In the genomic region with DNA sequence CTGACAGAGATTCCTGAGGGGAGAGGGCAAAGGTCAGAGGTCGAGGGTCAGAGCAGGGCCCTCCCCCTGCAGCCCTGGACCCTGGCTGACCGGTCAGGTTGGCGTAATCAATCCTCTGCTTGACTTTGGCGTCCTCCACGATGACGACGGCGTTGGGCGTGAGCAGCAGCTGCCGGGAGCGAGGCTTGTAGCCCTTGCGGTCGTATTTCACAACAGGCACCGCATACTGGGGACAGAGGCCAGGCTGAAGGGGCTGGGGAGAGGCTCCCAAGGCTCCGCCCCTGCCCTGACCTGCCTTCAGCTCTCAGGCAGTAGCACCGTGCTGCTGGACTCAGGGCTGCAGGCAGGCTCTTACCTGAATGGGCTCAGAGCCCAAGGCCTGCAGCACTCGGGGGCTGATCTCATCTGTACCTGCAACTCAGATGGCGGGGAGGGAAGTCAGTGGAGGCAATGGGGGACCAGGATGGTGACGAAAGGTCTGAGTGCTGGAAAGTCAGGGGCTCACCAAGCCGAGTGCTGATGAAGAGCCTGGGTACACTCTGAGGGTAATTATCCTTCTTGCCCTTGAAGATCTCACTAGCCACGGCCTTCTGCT, we compare ENCODE assay signal across 1 cellular context.
TF ChIP-seq lines count a peak whose summit lies in the region.

No MANE protein-coding gene starts in this region.

TF ChIP-seq in HepG2, 621 proteins besides CTCF, POLR2A, EP300 and RAD21 (continued from another document and continues in another):
- TF ChIP-seq, protein P1, sequence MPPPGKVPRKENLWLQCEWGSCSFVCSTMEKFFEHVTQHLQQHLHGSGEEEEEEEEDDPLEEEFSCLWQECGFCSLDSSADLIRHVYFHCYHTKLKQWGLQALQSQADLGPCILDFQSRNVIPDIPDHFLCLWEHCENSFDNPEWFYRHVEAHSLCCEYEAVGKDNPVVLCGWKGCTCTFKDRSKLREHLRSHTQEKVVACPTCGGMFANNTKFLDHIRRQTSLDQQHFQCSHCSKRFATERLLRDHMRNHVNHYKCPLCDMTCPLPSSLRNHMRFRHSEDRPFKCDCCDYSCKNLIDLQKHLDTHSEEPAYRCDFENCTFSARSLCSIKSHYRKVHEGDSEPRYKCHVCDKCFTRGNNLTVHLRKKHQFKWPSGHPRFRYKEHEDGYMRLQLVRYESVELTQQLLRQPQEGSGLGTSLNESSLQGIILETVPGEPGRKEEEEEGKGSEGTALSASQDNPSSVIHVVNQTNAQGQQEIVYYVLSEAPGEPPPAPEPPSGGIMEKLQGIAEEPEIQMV (CRISPR knock-in tag; IDR thresholded peaks at IDR 0.05; ENCODE audit: low read depth) = no peak; the same call in 1 of the 2 replicates
- TF ChIP-seq FOXM1 (CRISPR knock-in tag; IDR thresholded peaks at IDR 0.05) (no peak), ZNF501 (CRISPR knock-in tag; IDR thresholded peaks at IDR 0.05) (peak; percentile 61; the same call in 1 of the 2 replicates), SOX13 (IDR thresholded peaks at IDR 0.05) (no peak), SOX13 (CRISPR knock-in tag; conservative IDR thresholded peaks at IDR 0.05 in 1 of 2, IDR thresholded peaks at IDR 0.05 in 1 of 2) (peak in 1 of 2 experiments; percentile 59; a peak in 1 of 4 replicates), MAFK (conservative IDR thresholded peaks at IDR 0.05 in 1 of 2, IDR thresholded peaks at IDR 0.05 in 1 of 2; ENCODE audit: low read length in 2 of 2) (no peak), JUN (CRISPR knock-in tag; IDR thresholded peaks at IDR 0.05) (peak; percentile 53; the same call in 1 of the 2 replicates), GZF1 (CRISPR knock-in tag; IDR thresholded peaks at IDR 0.05) (peak; percentile 91), ZSCAN31 (CRISPR knock-in tag; IDR thresholded peaks at IDR 0.05; ENCODE audit: low read depth) (no peak), NRL (CRISPR knock-in tag; IDR thresholded peaks at IDR 0.05; ENCODE audit: borderline replicate concordance) (peak; percentile 62; the same call in 1 of the 2 replicates), SOX5 (CRISPR knock-in tag; IDR thresholded peaks at IDR 0.05; ENCODE audit: borderline replicate concordance) (peak; percentile 63), SMAD1 (CRISPR knock-in tag; IDR thresholded peaks at IDR 0.05; ENCODE audit: borderline replicate concordance, low read depth) (0 out of 2 replicates have a peak, but pooled peaks have one; percentile 65), SAP130 (CRISPR knock-in tag; IDR thresholded peaks at IDR 0.05; ENCODE audit: low read depth) (peak; percentile 89), ZNF547 (CRISPR knock-in tag; IDR thresholded peaks at IDR 0.05) (0 out of 2 replicates have a peak, but pooled peaks have one; percentile 45), SNRNP70 (IDR thresholded peaks at IDR 0.05; ENCODE audit: low read depth, low read length) (no peak), CREM (IDR thresholded peaks at IDR 0.05) (peak; percentile 67), CREM (CRISPR knock-in tag; IDR thresholded peaks at IDR 0.05) (no peak), ZNF367 (CRISPR knock-in tag; IDR thresholded peaks at IDR 0.05; ENCODE audit: borderline replicate concordance) (no peak), SNAI1 (CRISPR knock-in tag; IDR thresholded peaks at IDR 0.05; ENCODE audit: borderline replicate concordance) (no peak), FOXO1 (CRISPR knock-in tag; IDR thresholded peaks at IDR 0.05) (no peak; the same call in 1 of the 2 replicates), ZNF792 (CRISPR knock-in tag; IDR thresholded peaks at IDR 0.05) (peak; percentile 64; the same call in 1 of the 2 replicates), ARHGAP35 (CRISPR knock-in tag; IDR thresholded peaks at IDR 0.05; ENCODE audit: borderline replicate concordance) (0 out of 2 replicates have a peak, but pooled peaks have one; percentile 30), PPARG (CRISPR knock-in tag; conservative IDR thresholded peaks at IDR 0.05) (peak; percentile 46; the same call in 1 of the 2 replicates), RFX5 (IDR thresholded peaks at IDR 0.05; ENCODE audit: low read depth, low read length) (peak; percentile 39; the same call in 1 of the 2 replicates), ZNF720 (CRISPR knock-in tag; IDR thresholded peaks at IDR 0.05) (no peak), MED1 (CRISPR knock-in tag; IDR thresholded peaks at IDR 0.05) (peak; percentile 86), ZNF343 (CRISPR knock-in tag; IDR thresholded peaks at IDR 0.05) (no peak)
- TF ChIP-seq, protein P2, sequence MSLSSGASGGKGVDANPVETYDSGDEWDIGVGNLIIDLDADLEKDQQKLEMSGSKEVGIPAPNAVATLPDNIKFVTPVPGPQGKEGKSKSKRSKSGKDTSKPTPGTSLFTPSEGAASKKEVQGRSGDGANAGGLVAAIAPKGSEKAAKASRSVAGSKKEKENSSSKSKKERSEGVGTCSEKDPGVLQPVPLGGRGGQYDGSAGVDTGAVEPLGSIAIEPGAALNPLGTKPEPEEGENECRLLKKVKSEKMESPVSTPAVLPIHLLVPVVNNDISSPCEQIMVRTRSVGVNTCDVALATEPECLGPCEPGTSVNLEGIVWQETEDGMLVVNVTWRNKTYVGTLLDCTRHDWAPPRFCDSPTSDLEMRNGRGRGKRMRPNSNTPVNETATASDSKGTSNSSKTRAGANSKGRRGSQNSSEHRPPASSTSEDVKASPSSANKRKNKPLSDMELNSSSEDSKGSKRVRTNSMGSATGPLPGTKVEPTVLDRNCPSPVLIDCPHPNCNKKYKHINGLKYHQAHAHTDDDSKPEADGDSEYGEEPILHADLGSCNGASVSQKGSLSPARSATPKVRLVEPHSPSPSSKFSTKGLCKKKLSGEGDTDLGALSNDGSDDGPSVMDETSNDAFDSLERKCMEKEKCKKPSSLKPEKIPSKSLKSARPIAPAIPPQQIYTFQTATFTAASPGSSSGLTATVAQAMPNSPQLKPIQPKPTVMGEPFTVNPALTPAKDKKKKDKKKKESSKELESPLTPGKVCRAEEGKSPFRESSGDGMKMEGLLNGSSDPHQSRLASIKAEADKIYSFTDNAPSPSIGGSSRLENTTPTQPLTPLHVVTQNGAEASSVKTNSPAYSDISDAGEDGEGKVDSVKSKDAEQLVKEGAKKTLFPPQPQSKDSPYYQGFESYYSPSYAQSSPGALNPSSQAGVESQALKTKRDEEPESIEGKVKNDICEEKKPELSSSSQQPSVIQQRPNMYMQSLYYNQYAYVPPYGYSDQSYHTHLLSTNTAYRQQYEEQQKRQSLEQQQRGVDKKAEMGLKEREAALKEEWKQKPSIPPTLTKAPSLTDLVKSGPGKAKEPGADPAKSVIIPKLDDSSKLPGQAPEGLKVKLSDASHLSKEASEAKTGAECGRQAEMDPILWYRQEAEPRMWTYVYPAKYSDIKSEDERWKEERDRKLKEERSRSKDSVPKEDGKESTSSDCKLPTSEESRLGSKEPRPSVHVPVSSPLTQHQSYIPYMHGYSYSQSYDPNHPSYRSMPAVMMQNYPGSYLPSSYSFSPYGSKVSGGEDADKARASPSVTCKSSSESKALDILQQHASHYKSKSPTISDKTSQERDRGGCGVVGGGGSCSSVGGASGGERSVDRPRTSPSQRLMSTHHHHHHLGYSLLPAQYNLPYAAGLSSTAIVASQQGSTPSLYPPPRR (CRISPR knock-in tag; IDR thresholded peaks at IDR 0.05; ENCODE audit: borderline replicate concordance) = peak; percentile 75
- TF ChIP-seq, protein P3, sequence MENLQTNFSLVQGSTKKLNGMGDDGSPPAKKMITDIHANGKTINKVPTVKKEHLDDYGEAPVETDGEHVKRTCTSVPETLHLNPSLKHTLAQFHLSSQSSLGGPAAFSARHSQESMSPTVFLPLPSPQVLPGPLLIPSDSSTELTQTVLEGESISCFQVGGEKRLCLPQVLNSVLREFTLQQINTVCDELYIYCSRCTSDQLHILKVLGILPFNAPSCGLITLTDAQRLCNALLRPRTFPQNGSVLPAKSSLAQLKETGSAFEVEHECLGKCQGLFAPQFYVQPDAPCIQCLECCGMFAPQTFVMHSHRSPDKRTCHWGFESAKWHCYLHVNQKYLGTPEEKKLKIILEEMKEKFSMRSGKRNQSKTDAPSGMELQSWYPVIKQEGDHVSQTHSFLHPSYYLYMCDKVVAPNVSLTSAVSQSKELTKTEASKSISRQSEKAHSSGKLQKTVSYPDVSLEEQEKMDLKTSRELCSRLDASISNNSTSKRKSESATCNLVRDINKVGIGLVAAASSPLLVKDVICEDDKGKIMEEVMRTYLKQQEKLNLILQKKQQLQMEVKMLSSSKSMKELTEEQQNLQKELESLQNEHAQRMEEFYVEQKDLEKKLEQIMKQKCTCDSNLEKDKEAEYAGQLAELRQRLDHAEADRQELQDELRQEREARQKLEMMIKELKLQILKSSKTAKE (CRISPR knock-in tag; IDR thresholded peaks at IDR 0.05; ENCODE audit: borderline replicate concordance) = no peak
- TF ChIP-seq, protein P4, sequence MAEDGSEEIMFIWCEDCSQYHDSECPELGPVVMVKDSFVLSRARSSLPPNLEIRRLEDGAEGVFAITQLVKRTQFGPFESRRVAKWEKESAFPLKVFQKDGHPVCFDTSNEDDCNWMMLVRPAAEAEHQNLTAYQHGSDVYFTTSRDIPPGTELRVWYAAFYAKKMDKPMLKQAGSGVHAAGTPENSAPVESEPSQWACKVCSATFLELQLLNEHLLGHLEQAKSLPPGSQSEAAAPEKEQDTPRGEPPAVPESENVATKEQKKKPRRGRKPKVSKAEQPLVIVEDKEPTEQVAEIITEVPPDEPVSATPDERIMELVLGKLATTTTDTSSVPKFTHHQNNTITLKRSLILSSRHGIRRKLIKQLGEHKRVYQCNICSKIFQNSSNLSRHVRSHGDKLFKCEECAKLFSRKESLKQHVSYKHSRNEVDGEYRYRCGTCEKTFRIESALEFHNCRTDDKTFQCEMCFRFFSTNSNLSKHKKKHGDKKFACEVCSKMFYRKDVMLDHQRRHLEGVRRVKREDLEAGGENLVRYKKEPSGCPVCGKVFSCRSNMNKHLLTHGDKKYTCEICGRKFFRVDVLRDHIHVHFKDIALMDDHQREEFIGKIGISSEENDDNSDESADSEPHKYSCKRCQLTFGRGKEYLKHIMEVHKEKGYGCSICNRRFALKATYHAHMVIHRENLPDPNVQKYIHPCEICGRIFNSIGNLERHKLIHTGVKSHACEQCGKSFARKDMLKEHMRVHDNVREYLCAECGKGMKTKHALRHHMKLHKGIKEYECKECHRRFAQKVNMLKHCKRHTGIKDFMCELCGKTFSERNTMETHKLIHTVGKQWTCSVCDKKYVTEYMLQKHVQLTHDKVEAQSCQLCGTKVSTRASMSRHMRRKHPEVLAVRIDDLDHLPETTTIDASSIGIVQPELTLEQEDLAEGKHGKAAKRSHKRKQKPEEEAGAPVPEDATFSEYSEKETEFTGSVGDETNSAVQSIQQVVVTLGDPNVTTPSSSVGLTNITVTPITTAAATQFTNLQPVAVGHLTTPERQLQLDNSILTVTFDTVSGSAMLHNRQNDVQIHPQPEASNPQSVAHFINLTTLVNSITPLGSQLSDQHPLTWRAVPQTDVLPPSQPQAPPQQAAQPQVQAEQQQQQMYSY (CRISPR knock-in tag; IDR thresholded peaks at IDR 0.05) = no peak
- TF ChIP-seq, protein P5, sequence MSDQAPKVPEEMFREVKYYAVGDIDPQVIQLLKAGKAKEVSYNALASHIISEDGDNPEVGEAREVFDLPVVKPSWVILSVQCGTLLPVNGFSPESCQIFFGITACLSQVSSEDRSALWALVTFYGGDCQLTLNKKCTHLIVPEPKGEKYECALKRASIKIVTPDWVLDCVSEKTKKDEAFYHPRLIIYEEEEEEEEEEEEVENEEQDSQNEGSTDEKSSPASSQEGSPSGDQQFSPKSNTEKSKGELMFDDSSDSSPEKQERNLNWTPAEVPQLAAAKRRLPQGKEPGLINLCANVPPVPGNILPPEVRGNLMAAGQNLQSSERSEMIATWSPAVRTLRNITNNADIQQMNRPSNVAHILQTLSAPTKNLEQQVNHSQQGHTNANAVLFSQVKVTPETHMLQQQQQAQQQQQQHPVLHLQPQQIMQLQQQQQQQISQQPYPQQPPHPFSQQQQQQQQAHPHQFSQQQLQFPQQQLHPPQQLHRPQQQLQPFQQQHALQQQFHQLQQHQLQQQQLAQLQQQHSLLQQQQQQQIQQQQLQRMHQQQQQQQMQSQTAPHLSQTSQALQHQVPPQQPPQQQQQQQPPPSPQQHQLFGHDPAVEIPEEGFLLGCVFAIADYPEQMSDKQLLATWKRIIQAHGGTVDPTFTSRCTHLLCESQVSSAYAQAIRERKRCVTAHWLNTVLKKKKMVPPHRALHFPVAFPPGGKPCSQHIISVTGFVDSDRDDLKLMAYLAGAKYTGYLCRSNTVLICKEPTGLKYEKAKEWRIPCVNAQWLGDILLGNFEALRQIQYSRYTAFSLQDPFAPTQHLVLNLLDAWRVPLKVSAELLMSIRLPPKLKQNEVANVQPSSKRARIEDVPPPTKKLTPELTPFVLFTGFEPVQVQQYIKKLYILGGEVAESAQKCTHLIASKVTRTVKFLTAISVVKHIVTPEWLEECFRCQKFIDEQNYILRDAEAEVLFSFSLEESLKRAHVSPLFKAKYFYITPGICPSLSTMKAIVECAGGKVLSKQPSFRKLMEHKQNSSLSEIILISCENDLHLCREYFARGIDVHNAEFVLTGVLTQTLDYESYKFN (CRISPR knock-in tag; conservative IDR thresholded peaks at IDR 0.05) = peak; percentile 86
- TF ChIP-seq, protein P6, sequence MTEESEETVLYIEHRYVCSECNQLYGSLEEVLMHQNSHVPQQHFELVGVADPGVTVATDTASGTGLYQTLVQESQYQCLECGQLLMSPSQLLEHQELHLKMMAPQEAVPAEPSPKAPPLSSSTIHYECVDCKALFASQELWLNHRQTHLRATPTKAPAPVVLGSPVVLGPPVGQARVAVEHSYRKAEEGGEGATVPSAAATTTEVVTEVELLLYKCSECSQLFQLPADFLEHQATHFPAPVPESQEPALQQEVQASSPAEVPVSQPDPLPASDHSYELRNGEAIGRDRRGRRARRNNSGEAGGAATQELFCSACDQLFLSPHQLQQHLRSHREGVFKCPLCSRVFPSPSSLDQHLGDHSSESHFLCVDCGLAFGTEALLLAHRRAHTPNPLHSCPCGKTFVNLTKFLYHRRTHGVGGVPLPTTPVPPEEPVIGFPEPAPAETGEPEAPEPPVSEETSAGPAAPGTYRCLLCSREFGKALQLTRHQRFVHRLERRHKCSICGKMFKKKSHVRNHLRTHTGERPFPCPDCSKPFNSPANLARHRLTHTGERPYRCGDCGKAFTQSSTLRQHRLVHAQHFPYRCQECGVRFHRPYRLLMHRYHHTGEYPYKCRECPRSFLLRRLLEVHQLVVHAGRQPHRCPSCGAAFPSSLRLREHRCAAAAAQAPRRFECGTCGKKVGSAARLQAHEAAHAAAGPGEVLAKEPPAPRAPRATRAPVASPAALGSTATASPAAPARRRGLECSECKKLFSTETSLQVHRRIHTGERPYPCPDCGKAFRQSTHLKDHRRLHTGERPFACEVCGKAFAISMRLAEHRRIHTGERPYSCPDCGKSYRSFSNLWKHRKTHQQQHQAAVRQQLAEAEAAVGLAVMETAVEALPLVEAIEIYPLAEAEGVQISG (CRISPR knock-in tag; IDR thresholded peaks at IDR 0.05) = peak; percentile 77
- TF ChIP-seq, protein P7, sequence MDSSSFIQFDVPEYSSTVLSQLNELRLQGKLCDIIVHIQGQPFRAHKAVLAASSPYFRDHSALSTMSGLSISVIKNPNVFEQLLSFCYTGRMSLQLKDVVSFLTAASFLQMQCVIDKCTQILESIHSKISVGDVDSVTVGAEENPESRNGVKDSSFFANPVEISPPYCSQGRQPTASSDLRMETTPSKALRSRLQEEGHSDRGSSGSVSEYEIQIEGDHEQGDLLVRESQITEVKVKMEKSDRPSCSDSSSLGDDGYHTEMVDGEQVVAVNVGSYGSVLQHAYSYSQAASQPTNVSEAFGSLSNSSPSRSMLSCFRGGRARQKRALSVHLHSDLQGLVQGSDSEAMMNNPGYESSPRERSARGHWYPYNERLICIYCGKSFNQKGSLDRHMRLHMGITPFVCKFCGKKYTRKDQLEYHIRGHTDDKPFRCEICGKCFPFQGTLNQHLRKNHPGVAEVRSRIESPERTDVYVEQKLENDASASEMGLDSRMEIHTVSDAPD (CRISPR knock-in tag; IDR thresholded peaks at IDR 0.05) = 0 out of 2 replicates have a peak, but pooled peaks have one; percentile 44
